ENCODE assay signal across 1 cellular context in the genomic region with DNA sequence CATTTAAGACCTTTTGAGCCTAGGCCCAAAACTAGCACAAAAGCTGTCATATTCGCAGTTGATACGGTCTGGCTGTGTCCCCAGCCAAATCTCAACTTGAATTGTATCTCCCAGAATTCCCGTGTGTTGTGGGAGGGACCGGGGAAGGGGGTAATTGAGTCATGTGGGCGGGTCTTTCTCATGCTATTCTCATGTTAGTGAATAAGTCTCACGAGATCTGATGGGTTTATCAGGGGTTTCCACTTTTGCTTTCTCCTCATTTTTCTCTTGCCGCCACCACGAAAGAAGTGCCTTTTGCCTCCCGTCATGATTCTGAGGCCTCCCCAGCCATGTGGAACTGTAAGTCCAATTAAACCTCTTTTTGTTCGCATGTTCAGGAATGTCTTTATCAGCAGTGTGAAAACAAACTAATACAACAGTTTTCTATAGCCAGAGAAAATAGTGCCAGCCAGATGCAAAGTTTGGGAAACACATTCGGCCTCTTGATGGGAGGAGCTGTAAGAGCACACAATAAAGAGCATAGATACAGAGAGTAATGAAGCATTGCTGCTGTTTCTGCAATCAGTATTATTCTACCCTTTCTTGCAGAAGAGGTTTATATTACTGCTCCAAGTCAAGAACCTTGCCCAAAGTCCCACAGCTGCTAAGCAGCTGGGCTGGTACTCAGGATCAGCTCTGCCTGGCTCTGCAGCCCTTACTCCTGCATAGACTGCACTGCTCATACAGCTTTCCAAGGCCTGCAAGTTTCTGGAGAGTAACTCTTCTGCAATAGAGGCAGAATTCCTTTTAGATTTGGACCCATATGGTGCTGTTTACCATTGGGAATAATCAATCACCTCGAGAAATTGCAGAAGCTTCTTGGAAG.
TF ChIP-seq lines count a peak whose summit lies in the region.

No MANE protein-coding gene starts in this region.

TF ChIP-seq in K562, 482 proteins besides CTCF, POLR2A, EP300 and RAD21 (continued from another document and continues in another):
- TF ChIP-seq NR2C2 (CRISPR knock-in tag; IDR thresholded peaks at IDR 0.05) (no peak), NR2C2 (tag; IDR thresholded peaks at IDR 0.05) (no peak), PURB (CRISPR knock-in tag; IDR thresholded peaks at IDR 0.05; ENCODE audit: low read depth) (no peak), RHOXF2B (CRISPR knock-in tag; conservative IDR thresholded peaks at IDR 0.05) (no peak), PTTG1 (tag; IDR thresholded peaks at IDR 0.05; ENCODE audit: low read depth) (no peak), COPS2 (conservative IDR thresholded peaks at IDR 0.05) (no peak), LARP7 (IDR thresholded peaks at IDR 0.05) (no peak), ZNF140 (CRISPR knock-in tag; IDR thresholded peaks at IDR 0.05) (no peak), FOSL1 (tag; conservative IDR thresholded peaks at IDR 0.05) (peak; percentile 17; the same call in 1 of the 2 replicates), GATA2 (CRISPR knock-in tag; IDR thresholded peaks at IDR 0.05) (no peak), POLR3A (IDR thresholded peaks at IDR 0.05; ENCODE audit: borderline replicate concordance, extremely low read depth, insufficient read depth, insufficient read length) (no peak)
- TF ChIP-seq, protein P1, sequence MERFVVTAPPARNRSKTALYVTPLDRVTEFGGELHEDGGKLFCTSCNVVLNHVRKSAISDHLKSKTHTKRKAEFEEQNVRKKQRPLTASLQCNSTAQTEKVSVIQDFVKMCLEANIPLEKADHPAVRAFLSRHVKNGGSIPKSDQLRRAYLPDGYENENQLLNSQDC (CRISPR knock-in tag; IDR thresholded peaks at IDR 0.05), result no peak
- TF ChIP-seq, protein P2, sequence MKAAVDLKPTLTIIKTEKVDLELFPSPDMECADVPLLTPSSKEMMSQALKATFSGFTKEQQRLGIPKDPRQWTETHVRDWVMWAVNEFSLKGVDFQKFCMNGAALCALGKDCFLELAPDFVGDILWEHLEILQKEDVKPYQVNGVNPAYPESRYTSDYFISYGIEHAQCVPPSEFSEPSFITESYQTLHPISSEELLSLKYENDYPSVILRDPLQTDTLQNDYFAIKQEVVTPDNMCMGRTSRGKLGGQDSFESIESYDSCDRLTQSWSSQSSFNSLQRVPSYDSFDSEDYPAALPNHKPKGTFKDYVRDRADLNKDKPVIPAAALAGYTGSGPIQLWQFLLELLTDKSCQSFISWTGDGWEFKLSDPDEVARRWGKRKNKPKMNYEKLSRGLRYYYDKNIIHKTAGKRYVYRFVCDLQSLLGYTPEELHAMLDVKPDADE (conservative IDR thresholded peaks at IDR 0.05; ENCODE audit: control insufficient read depth, low read depth, low read length), result no peak
- TF ChIP-seq, protein P3, sequence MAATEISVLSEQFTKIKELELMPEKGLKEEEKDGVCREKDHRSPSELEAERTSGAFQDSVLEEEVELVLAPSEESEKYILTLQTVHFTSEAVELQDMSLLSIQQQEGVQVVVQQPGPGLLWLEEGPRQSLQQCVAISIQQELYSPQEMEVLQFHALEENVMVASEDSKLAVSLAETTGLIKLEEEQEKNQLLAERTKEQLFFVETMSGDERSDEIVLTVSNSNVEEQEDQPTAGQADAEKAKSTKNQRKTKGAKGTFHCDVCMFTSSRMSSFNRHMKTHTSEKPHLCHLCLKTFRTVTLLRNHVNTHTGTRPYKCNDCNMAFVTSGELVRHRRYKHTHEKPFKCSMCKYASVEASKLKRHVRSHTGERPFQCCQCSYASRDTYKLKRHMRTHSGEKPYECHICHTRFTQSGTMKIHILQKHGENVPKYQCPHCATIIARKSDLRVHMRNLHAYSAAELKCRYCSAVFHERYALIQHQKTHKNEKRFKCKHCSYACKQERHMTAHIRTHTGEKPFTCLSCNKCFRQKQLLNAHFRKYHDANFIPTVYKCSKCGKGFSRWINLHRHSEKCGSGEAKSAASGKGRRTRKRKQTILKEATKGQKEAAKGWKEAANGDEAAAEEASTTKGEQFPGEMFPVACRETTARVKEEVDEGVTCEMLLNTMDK (IDR thresholded peaks at IDR 0.05; ENCODE audit: borderline replicate concordance, insufficient read depth, low read depth, low read length, poor library complexity, severe bottlenecking), result no peak
- TF ChIP-seq, protein P4, sequence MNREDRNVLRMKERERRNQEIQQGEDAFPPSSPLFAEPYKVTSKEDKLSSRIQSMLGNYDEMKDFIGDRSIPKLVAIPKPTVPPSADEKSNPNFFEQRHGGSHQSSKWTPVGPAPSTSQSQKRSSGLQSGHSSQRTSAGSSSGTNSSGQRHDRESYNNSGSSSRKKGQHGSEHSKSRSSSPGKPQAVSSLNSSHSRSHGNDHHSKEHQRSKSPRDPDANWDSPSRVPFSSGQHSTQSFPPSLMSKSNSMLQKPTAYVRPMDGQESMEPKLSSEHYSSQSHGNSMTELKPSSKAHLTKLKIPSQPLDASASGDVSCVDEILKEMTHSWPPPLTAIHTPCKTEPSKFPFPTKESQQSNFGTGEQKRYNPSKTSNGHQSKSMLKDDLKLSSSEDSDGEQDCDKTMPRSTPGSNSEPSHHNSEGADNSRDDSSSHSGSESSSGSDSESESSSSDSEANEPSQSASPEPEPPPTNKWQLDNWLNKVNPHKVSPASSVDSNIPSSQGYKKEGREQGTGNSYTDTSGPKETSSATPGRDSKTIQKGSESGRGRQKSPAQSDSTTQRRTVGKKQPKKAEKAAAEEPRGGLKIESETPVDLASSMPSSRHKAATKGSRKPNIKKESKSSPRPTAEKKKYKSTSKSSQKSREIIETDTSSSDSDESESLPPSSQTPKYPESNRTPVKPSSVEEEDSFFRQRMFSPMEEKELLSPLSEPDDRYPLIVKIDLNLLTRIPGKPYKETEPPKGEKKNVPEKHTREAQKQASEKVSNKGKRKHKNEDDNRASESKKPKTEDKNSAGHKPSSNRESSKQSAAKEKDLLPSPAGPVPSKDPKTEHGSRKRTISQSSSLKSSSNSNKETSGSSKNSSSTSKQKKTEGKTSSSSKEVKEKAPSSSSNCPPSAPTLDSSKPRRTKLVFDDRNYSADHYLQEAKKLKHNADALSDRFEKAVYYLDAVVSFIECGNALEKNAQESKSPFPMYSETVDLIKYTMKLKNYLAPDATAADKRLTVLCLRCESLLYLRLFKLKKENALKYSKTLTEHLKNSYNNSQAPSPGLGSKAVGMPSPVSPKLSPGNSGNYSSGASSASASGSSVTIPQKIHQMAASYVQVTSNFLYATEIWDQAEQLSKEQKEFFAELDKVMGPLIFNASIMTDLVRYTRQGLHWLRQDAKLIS (CRISPR knock-in tag; IDR thresholded peaks at IDR 0.05), result no peak
- TF ChIP-seq, protein P5, sequence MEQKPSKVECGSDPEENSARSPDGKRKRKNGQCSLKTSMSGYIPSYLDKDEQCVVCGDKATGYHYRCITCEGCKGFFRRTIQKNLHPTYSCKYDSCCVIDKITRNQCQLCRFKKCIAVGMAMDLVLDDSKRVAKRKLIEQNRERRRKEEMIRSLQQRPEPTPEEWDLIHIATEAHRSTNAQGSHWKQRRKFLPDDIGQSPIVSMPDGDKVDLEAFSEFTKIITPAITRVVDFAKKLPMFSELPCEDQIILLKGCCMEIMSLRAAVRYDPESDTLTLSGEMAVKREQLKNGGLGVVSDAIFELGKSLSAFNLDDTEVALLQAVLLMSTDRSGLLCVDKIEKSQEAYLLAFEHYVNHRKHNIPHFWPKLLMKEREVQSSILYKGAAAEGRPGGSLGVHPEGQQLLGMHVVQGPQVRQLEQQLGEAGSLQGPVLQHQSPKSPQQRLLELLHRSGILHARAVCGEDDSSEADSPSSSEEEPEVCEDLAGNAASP (IDR thresholded peaks at IDR 0.05), result no peak
- TF ChIP-seq, protein P6, sequence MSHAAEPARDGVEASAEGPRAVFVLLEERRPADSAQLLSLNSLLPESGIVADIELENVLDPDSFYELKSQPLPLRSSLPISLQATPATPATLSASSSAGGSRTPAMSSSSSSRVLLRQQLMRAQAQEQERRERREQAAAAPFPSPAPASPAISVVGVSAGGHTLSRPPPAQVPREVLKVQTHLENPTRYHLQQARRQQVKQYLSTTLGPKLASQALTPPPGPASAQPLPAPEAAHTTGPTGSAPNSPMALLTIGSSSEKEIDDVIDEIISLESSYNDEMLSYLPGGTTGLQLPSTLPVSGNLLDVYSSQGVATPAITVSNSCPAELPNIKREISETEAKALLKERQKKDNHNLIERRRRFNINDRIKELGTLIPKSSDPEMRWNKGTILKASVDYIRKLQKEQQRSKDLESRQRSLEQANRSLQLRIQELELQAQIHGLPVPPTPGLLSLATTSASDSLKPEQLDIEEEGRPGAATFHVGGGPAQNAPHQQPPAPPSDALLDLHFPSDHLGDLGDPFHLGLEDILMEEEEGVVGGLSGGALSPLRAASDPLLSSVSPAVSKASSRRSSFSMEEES (CRISPR knock-in tag; IDR thresholded peaks at IDR 0.05), result no peak
- TF ChIP-seq, protein P7, sequence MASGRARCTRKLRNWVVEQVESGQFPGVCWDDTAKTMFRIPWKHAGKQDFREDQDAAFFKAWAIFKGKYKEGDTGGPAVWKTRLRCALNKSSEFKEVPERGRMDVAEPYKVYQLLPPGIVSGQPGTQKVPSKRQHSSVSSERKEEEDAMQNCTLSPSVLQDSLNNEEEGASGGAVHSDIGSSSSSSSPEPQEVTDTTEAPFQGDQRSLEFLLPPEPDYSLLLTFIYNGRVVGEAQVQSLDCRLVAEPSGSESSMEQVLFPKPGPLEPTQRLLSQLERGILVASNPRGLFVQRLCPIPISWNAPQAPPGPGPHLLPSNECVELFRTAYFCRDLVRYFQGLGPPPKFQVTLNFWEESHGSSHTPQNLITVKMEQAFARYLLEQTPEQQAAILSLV (tag; IDR thresholded peaks at IDR 0.05), result no peak
- TF ChIP-seq, protein P8, sequence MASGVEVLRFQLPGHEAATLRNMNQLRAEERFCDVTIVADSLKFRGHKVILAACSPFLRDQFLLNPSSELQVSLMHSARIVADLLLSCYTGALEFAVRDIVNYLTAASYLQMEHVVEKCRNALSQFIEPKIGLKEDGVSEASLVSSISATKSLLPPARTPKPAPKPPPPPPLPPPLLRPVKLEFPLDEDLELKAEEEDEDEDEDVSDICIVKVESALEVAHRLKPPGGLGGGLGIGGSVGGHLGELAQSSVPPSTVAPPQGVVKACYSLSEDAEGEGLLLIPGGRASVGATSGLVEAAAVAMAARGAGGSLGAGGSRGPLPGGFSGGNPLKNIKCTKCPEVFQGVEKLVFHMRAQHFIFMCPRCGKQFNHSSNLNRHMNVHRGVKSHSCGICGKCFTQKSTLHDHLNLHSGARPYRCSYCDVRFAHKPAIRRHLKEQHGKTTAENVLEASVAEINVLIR (CRISPR knock-in tag; IDR thresholded peaks at IDR 0.05), result no peak
- TF ChIP-seq, protein P9, sequence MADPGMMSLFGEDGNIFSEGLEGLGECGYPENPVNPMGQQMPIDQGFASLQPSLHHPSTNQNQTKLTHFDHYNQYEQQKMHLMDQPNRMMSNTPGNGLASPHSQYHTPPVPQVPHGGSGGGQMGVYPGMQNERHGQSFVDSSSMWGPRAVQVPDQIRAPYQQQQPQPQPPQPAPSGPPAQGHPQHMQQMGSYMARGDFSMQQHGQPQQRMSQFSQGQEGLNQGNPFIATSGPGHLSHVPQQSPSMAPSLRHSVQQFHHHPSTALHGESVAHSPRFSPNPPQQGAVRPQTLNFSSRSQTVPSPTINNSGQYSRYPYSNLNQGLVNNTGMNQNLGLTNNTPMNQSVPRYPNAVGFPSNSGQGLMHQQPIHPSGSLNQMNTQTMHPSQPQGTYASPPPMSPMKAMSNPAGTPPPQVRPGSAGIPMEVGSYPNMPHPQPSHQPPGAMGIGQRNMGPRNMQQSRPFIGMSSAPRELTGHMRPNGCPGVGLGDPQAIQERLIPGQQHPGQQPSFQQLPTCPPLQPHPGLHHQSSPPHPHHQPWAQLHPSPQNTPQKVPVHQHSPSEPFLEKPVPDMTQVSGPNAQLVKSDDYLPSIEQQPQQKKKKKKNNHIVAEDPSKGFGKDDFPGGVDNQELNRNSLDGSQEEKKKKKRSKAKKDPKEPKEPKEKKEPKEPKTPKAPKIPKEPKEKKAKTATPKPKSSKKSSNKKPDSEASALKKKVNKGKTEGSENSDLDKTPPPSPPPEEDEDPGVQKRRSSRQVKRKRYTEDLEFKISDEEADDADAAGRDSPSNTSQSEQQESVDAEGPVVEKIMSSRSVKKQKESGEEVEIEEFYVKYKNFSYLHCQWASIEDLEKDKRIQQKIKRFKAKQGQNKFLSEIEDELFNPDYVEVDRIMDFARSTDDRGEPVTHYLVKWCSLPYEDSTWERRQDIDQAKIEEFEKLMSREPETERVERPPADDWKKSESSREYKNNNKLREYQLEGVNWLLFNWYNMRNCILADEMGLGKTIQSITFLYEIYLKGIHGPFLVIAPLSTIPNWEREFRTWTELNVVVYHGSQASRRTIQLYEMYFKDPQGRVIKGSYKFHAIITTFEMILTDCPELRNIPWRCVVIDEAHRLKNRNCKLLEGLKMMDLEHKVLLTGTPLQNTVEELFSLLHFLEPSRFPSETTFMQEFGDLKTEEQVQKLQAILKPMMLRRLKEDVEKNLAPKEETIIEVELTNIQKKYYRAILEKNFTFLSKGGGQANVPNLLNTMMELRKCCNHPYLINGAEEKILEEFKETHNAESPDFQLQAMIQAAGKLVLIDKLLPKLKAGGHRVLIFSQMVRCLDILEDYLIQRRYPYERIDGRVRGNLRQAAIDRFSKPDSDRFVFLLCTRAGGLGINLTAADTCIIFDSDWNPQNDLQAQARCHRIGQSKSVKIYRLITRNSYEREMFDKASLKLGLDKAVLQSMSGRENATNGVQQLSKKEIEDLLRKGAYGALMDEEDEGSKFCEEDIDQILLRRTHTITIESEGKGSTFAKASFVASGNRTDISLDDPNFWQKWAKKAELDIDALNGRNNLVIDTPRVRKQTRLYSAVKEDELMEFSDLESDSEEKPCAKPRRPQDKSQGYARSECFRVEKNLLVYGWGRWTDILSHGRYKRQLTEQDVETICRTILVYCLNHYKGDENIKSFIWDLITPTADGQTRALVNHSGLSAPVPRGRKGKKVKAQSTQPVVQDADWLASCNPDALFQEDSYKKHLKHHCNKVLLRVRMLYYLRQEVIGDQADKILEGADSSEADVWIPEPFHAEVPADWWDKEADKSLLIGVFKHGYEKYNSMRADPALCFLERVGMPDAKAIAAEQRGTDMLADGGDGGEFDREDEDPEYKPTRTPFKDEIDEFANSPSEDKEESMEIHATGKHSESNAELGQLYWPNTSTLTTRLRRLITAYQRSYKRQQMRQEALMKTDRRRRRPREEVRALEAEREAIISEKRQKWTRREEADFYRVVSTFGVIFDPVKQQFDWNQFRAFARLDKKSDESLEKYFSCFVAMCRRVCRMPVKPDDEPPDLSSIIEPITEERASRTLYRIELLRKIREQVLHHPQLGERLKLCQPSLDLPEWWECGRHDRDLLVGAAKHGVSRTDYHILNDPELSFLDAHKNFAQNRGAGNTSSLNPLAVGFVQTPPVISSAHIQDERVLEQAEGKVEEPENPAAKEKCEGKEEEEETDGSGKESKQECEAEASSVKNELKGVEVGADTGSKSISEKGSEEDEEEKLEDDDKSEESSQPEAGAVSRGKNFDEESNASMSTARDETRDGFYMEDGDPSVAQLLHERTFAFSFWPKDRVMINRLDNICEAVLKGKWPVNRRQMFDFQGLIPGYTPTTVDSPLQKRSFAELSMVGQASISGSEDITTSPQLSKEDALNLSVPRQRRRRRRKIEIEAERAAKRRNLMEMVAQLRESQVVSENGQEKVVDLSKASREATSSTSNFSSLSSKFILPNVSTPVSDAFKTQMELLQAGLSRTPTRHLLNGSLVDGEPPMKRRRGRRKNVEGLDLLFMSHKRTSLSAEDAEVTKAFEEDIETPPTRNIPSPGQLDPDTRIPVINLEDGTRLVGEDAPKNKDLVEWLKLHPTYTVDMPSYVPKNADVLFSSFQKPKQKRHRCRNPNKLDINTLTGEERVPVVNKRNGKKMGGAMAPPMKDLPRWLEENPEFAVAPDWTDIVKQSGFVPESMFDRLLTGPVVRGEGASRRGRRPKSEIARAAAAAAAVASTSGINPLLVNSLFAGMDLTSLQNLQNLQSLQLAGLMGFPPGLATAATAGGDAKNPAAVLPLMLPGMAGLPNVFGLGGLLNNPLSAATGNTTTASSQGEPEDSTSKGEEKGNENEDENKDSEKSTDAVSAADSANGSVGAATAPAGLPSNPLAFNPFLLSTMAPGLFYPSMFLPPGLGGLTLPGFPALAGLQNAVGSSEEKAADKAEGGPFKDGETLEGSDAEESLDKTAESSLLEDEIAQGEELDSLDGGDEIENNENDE (IDR thresholded peaks at IDR 0.05; ENCODE audit: low read depth, low read length), result no peak
